Comparison of ENCODE assay signal across 1 cellular context in the genomic region with DNA sequence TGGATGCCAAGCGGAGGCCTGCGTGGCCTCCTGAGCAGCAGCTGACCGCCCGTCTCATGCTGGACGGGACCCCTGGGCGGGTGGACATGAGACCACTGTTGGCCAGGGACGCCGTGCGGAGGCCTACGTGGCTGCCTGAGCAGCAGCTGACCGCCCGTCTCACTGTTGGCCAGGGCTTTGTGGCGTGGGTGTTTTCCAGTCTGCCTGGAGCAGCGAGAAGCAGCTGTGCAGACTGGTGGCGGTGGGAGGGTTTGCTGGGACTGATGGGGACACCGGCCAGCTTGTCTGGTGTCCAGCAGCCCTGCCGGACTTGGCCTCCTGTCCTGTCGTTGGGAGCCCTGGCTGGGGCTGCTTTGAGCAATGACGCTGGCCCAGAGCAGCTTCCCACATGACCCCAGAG.
TF ChIP-seq lines count a peak whose summit lies in the region.

No MANE protein-coding gene starts in this region.

TF ChIP-seq in H1, 55 proteins besides CTCF, POLR2A, EP300 and RAD21:
- TF ChIP-seq SIN3A (conservative IDR thresholded peaks at IDR 0.05 in 1 of 2, IDR thresholded peaks at IDR 0.05 in 1 of 2; ENCODE audit: low read depth in 1 of 2, low read length in 2 of 2) = no peak
- TF ChIP-seq RBBP5 (IDR thresholded peaks at IDR 0.05; ENCODE audit: borderline replicate concordance, low read depth, low read length) = no peak
- TF ChIP-seq MAX (IDR thresholded peaks at IDR 0.05) = no peak
- no peak for TF ChIP-seq TAF7 (optimal IDR thresholded peaks at IDR 0.05; ENCODE audit: borderline replicate concordance, low read depth, low read length)
- TF ChIP-seq GABPA (IDR thresholded peaks at IDR 0.05; ENCODE audit: borderline replicate concordance, insufficient read depth, low read length) = no peak
- no peak for TF ChIP-seq SAP30 (IDR thresholded peaks at IDR 0.05; ENCODE audit: insufficient read depth, insufficient replicate concordance, low read length)
- TF ChIP-seq EZH2 (IDR thresholded peaks at IDR 0.05; ENCODE audit: low read depth, low read length, severe bottlenecking) = no peak
- no peak for TF ChIP-seq NANOG (IDR thresholded peaks at IDR 0.05; ENCODE audit: insufficient read depth, low read depth, low read length, poor library complexity, severe bottlenecking)
- TF ChIP-seq TBP (IDR thresholded peaks at IDR 0.05; ENCODE audit: low read depth, low read length) = no peak
- TF ChIP-seq, protein P1, sequence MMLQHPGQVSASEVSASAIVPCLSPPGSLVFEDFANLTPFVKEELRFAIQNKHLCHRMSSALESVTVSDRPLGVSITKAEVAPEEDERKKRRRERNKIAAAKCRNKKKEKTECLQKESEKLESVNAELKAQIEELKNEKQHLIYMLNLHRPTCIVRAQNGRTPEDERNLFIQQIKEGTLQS (IDR thresholded peaks at IDR 0.05; ENCODE audit: insufficient read depth, low read depth, low read length) = no peak
- TF ChIP-seq TEAD4 (IDR thresholded peaks at IDR 0.05; ENCODE audit: low read depth, low read length) = no peak
- TF ChIP-seq TAF1 (IDR thresholded peaks at IDR 0.05; ENCODE audit: low read depth, low read length) = no peak
- no peak for TF ChIP-seq CREB1 (IDR thresholded peaks at IDR 0.05)
- TF ChIP-seq BACH1 (IDR thresholded peaks at IDR 0.05; ENCODE audit: low read length) = no peak
- TF ChIP-seq POLR2AphosphoS5 (IDR thresholded peaks at IDR 0.05; ENCODE audit: low read depth, low read length) = no peak
- TF ChIP-seq CTBP2 (IDR thresholded peaks at IDR 0.05; ENCODE audit: borderline replicate concordance, insufficient read depth, insufficient read length, low read length) = no peak
- no peak for TF ChIP-seq KDM5A (IDR thresholded peaks at IDR 0.05; ENCODE audit: low read length)
- no peak for TF ChIP-seq KDM1A (IDR thresholded peaks at IDR 0.05; ENCODE audit: borderline replicate concordance, low read length)
- TF ChIP-seq RFX5 (IDR thresholded peaks at IDR 0.05; ENCODE audit: borderline replicate concordance, low read depth, low read length) = no peak
- no peak for TF ChIP-seq SUZ12 (IDR thresholded peaks at IDR 0.05; ENCODE audit: low read length)
